ENCODE assay signal across 3 cellular contexts in genomic region chr3:195681458-195682103, GRCh38. TPM values are rescaled to one million over a fixed set of nuclear protein-coding genes. Genes with fewer than 3 reads are reported as not detected.
"Had no signal": no experiment of that assay in that cellular context is flagged by ENCODE, and none has a peak within 500 bp of the region (broad histone marks: within the 10 kb centered on the region; RNA-seq: fewer than 3 reads in every experiment).

No MANE protein-coding gene starts in this region.

RNA-seq across cellular contexts. Expression of gene MUC20, which starts 39.2 kb away (rescaled TPM):
- total RNA-seq: GM23338, H9, IMR-90 had no signal
